9 cellular contexts compared by ENCODE assay signal in the genomic region with DNA sequence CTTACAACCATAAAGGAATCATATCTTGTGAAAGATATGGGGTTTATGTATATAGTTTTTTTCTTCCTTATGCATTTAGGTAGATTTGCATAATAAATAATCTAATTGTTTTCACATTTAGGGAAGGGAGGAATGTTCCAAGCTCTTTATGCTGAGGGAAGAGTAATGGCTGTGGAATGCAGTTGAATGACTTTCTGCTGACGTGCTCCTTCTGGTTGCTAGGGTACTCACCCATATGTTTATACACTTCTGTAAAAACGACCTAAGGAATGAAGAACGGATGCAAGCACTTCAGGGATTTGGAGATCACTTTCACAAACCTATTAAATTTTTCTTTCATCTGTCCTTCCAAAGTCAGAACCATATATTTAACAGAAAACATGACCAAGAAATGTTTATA. TPM values are rescaled to one million over a fixed set of nuclear protein-coding genes. Genes with fewer than 3 reads are reported as not detected.
A peak's percentile ranks its signal among the peaks of the same experiment; 100 is the strongest.
DNase-seq lines count a peak whose midpoint lies in the region; ATAC-seq and TF ChIP-seq lines count a peak whose summit lies in the region.
"Had no signal": no experiment of that assay in that cellular context is flagged by ENCODE, and none has a peak within 500 bp of the region (broad histone marks: within the 10 kb centered on the region; RNA-seq: fewer than 3 reads in every experiment).

No MANE protein-coding gene starts in this region.

- no peaks in the 10 kb centered on the region for H3K36me3 ChIP-seq in skeletal muscle satellite cell (ENCODE audit: insufficient read depth, low read length)

- no peak for TF ChIP-seq CTCF in GM20000 (IDR thresholded peaks at IDR 0.05; ENCODE audit: extremely low read depth, missing control alignments)

- DNase-seq in HEK293T (ENCODE audit: extremely low spot score) (peak; percentile 30), T1000 (lab: John Stamatoyannopoulos, UW) (peak; percentile 30), left ventricle myocardium superior (no peak), globus pallidus (ENCODE audit: low spot score) (no peak), DMS79 (lab: John Stamatoyannopoulos, UW) (no peak), GM20000 (ENCODE audit: low spot score) (no peak), NCI-H1694 treated with DMSO at 0.1 percent for 48 hours (lab: John Stamatoyannopoulos, UW) (no peak)
- DNase-seq: psoas muscle had no signal

- H3K4me1 ChIP-seq in skeletal muscle satellite cell (ENCODE audit: control insufficient read depth, insufficient read depth, low read length) = peaks cover 39% of the 10 kb centered on the region
- H3K4me1 ChIP-seq: psoas muscle had no signal

- peak overlapping the region; percentile 25 for H3K4me3 ChIP-seq in skeletal muscle satellite cell (ENCODE audit: low read length)
- H3K4me3 ChIP-seq: psoas muscle had no signal

- POLR2A ChIA-PET in HEK293T (lab: Yijun Ruan, JAX) = no interaction called here

- H3K9ac ChIP-seq in skeletal muscle satellite cell (ENCODE audit: low read depth, low read length) = peak overlapping the region; percentile 85

- H3K4me2 ChIP-seq in skeletal muscle satellite cell (ENCODE audit: low read length) = peak overlapping the region; percentile 72

- peak; percentile 95 for ATAC-seq in left ventricle myocardium superior
- ATAC-seq: psoas muscle had no signal

- no peaks in the 10 kb centered on the region for H3K27me3 ChIP-seq in skeletal muscle satellite cell (ENCODE audit: control insufficient read depth, insufficient read depth, low read length)

- intact Hi-C loops in left ventricle myocardium superior (cut with micrococcal nuclease) = no loop called here

- H3K9me3 ChIP-seq in skeletal muscle satellite cell (replicated peaks; ENCODE audit: low read length) = no peaks in the 10 kb centered on the region
- H3K9me3 ChIP-seq: psoas muscle had no signal

- CTCF ChIA-PET in HEK293T (lab: Yijun Ruan, JAX) = no interaction called here

TF ChIP-seq in HEK293T, 16 proteins besides CTCF, POLR2A, EP300 and RAD21:
- TF ChIP-seq HDGF (IDR thresholded peaks at IDR 0.05; ENCODE audit: borderline replicate concordance) (no peak), FOXA1 (IDR thresholded peaks at IDR 0.05) (no peak), ARNT (IDR thresholded peaks at IDR 0.05) (no peak), ELF4 (IDR thresholded peaks at IDR 0.05) (no peak), NFRKB (IDR thresholded peaks at IDR 0.05) (no peak), BHLHE40 (IDR thresholded peaks at IDR 0.05; ENCODE audit: borderline replicate concordance) (no peak), SP1 (IDR thresholded peaks at IDR 0.05) (no peak), FOXM1 (IDR thresholded peaks at IDR 0.05; ENCODE audit: borderline replicate concordance) (no peak), SUZ12 (IDR thresholded peaks at IDR 0.05) (no peak), CTBP1 (IDR thresholded peaks at IDR 0.05; ENCODE audit: borderline replicate concordance) (no peak)
TF ChIP-seq in HEK293T: peak in this region for 0.

RNA-seq across cellular contexts. Expression of gene PPP4R1, which starts 29.2 kb away (rescaled TPM):
- 59.2 TPM for total RNA-seq in left ventricle myocardium superior
- total RNA-seq in skeletal muscle satellite cell (2012; rRNA removed) = 58.3 and 65.5 TPM in 2 replicates

Comparison
In these comparisons a context has a peak if more than half of its experiments do, and no peak if none do; other contexts are left out.
1. DNase-seq: peak in HEK293T (single experiment) and T1000 (single experiment); none in left ventricle myocardium superior (single experiment), globus pallidus (single experiment), DMS79 (single experiment), GM20000 (single experiment) and NCI-H1694 treated with DMSO at 0.1 percent for 48 hours (single experiment).